ENCODE assay signal across 23 cellular contexts in the genomic region with DNA sequence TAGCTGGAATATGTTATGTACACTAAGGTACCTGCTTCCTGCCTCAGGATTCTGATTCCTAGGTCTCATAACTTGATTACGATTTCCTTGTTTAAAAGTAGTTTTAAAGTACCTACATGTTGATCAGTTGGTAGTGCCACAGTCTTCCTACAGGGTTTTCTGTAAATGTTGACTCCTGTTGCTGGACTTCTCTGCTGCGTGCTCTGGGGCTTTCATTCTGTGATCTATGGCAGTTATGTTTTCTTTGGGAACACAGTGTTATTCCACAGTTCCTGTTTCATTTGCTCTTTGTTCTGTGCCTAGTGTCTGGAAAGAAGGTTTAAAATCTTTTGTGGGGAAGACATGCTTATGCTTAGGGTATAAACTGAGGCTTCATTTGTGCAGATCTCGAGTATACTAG.
DNase-seq lines count a peak whose midpoint lies in the region; ATAC-seq and TF ChIP-seq lines count a peak whose summit lies in the region.
"Had no signal": no experiment of that assay in that cellular context is flagged by ENCODE, and none has a peak within 500 bp of the region (broad histone marks: within the 10 kb centered on the region; RNA-seq: fewer than 3 reads in every experiment).

No MANE protein-coding gene starts in this region.

- BruUV-seq in IMR-90 (replicated peaks; lab: Mats Ljungman, UMichigan), result no TSS peak

- H2BK15ac ChIP-seq in IMR-90 (ENCODE audit: low read depth, low read length), result no peak overlapping the region

- no peak for DNase-seq in IMR-90
- DNase-seq in dermis blood vessel endothelial cell, result peak; percentile 31
- peak; percentile 58 for DNase-seq in left kidney (ENCODE audit: low read depth, low spot score)
- peak; percentile 6 for DNase-seq in prostate gland (ENCODE audit: low spot score)
- DNase-seq in NCI-H446 treated with DMSO at 0.1 percent for 48 hours (lab: John Stamatoyannopoulos, UW), result no peak
- no peak for DNase-seq in esophagus muscularis mucosa (ENCODE audit: extremely low spot score)
- no peak for DNase-seq in A172 (ENCODE audit: low spot score)
- DNase-seq: Caco-2; CD4-positive, alpha-beta memory T cell; DMS 273 treated with DMSO at 0.1 percent for 48 hours; DMS79 treated with DMSO at 0.1 percent for 48 hours; KBM-7; MM.1S; NCI-H1048; NCI-H1436; NCI-H1930; NCI-H510A; NCI-H774; OCI-M1; Right ventricle myocardium superior had no signal

- POLR2A ChIA-PET in IMR-90 (lab: Charles Lee; ENCODE audit: unreplicated experiment), result no interaction called here

- H3K27me3 ChIP-seq in IMR-90 (ENCODE audit: control insufficient read depth, insufficient read depth, low read length), result no peaks in the 10 kb centered on the region
- H3K27me3 ChIP-seq in prostate gland (replicated peaks; ENCODE audit: insufficient read depth), result no peaks in the 10 kb centered on the region
- H3K27me3 ChIP-seq in esophagus muscularis mucosa, result no peaks in the 10 kb centered on the region
- H3K27me3 ChIP-seq: BLaER1 treated with 17β-estradiol and CSF1 and Interleukin-3, amounts not matched to agents 10 nM and 100 nM had no signal

- no peak overlapping the region for H3K27ac ChIP-seq in IMR-90 (ENCODE audit: insufficient read depth, low read length)
- H3K27ac ChIP-seq in prostate gland, result no peak overlapping the region
- no peak overlapping the region for H3K27ac ChIP-seq in esophagus muscularis mucosa (replicated peaks in 1 of 4)
- H3K27ac ChIP-seq: BLaER1 treated with 17β-estradiol and CSF1 and Interleukin-3, amounts not matched to agents 10 nM and 100 nM; HL-60 had no signal

- no peak for TF ChIP-seq CTCF in IMR-90 (conservative IDR thresholded peaks at IDR 0.05; ENCODE audit: low read depth, low read length)
- TF ChIP-seq CTCF in prostate gland (IDR thresholded peaks at IDR 0.05), result no peak
- no peak for TF ChIP-seq CTCF in esophagus muscularis mucosa (IDR thresholded peaks at IDR 0.05)

- no peak overlapping the region for H4K5ac ChIP-seq in IMR-90 (ENCODE audit: low read depth, low read length)

- H3K56ac ChIP-seq in IMR-90 (ENCODE audit: extremely low read depth, insufficient read depth, low read length), result no peak overlapping the region

- TF ChIP-seq POLR2A in IMR-90 (IDR thresholded peaks at IDR 0.05; ENCODE audit: low read depth, low read length), result no peak
- TF ChIP-seq POLR2A in prostate gland (IDR thresholded peaks at IDR 0.05), result no peak
- no peak for TF ChIP-seq POLR2A in esophagus muscularis mucosa (IDR thresholded peaks at IDR 0.05; ENCODE audit: low read depth)

- in situ Hi-C loops in IMR-90 (cut with MboI; ENCODE audit: low sequenced_read_pairs), result no loop called here

- H2AK9ac ChIP-seq in IMR-90 (replicated peaks; ENCODE audit: low read depth, low read length, poor library complexity), result no peak overlapping the region

- H2BK120ac ChIP-seq in IMR-90 (ENCODE audit: low read depth, low read length), result no peak overlapping the region

- TF ChIP-seq RAD21 in IMR-90 (IDR thresholded peaks at IDR 0.05; ENCODE audit: low read length), result no peak

- H3K23ac ChIP-seq in IMR-90 (ENCODE audit: low read depth, low read length), result no peak overlapping the region

- H3K4me2 ChIP-seq in IMR-90 (ENCODE audit: low read depth, low read length), result no peak overlapping the region
- H3K4me2 ChIP-seq: BLaER1 treated with 17β-estradiol and CSF1 and Interleukin-3, amounts not matched to agents 10 nM and 100 nM had no signal

- H4K20me1 ChIP-seq in IMR-90 (ENCODE audit: insufficient read depth, low read length), result no peaks in the 10 kb centered on the region
- H4K20me1 ChIP-seq: BLaER1 treated with 17β-estradiol and CSF1 and Interleukin-3, amounts not matched to agents 10 nM and 100 nM had no signal

- peaks cover 4% of the 10 kb centered on the region; the same call in 1 of the 2 replicates for H3K9me1 ChIP-seq in IMR-90 (ENCODE audit: insufficient read depth, low read length)

- H3K9me3 ChIP-seq in IMR-90 (ENCODE audit: control insufficient read depth, insufficient read depth, low read length) (no peaks in the 10 kb centered on the region), prostate gland (no peaks in the 10 kb centered on the region), esophagus muscularis mucosa (no peaks in the 10 kb centered on the region)
- H3K9me3 ChIP-seq: BLaER1 treated with 17β-estradiol and CSF1 and Interleukin-3, amounts not matched to agents 10 nM and 100 nM; Caco-2 had no signal

- no peak overlapping the region for H2BK20ac ChIP-seq in IMR-90 (ENCODE audit: low read depth, low read length)

- H3K18ac ChIP-seq in IMR-90 (ENCODE audit: low read depth, low read length), result no peak overlapping the region

- H3K14ac ChIP-seq in IMR-90 (replicated peaks; ENCODE audit: low read depth, low read length), result 0 out of 2 replicates have a peak overlapping the region, but pooled peaks have one; percentile 18

- intact Hi-C loops in IMR-90 (cut with micrococcal nuclease) (no loop called here), prostate gland (cut with DNase I) (no loop called here), esophagus muscularis mucosa (cut with DNase I) (no loop called here)

- H3K9ac ChIP-seq in IMR-90 (ENCODE audit: low read depth, low read length), result no peak overlapping the region
- H3K9ac ChIP-seq: BLaER1 treated with 17β-estradiol and CSF1 and Interleukin-3, amounts not matched to agents 10 nM and 100 nM had no signal

- no peak overlapping the region for H3K4ac ChIP-seq in IMR-90 (ENCODE audit: low read depth, low read length)

- H4K8ac ChIP-seq in IMR-90 (ENCODE audit: low read depth in 2 of 2, low read length in 2 of 2), result no peak overlapping the region

- no peak overlapping the region for H4K91ac ChIP-seq in IMR-90 (ENCODE audit: insufficient read depth, low read depth, low read length)

- WGBS in IMR-90 (ENCODE audit: extremely low coverage in 2 of 2, insufficient read length in 1 of 2), 2 experiments, result no CpG with 5 or more reads among the region's 3 CpGs
- WGBS in prostate gland, result 58% methylated on average over 3 of the region's 3 CpGs
- WGBS in esophagus muscularis mucosa, result 81% methylated on average over 3 of the region's 3 CpGs

- no peak for TF ChIP-seq EP300 in esophagus muscularis mucosa (IDR thresholded peaks at IDR 0.05)

- dilution Hi-C loops in IMR-90 (cut with HindIII; ENCODE audit: low sequenced_read_pairs, unreplicated experiment), result no loop called here

- no peak overlapping the region for H2AK5ac ChIP-seq in IMR-90 (ENCODE audit: low read depth, low read length)

- H3K4me3 ChIP-seq in IMR-90 (ENCODE audit: insufficient read depth, low read depth, low read length), result no peak overlapping the region
- H3K4me3 ChIP-seq in prostate gland, result no peak overlapping the region
- H3K4me3 ChIP-seq in esophagus muscularis mucosa, result no peak overlapping the region
- H3K4me3 ChIP-seq: BLaER1 treated with 17β-estradiol and CSF1 and Interleukin-3, amounts not matched to agents 10 nM and 100 nM had no signal

- H3K36me3 ChIP-seq in IMR-90 (ENCODE audit: control insufficient read depth, insufficient read depth, low read length) (no peaks in the 10 kb centered on the region), prostate gland (no peaks in the 10 kb centered on the region), esophagus muscularis mucosa (no peaks in the 10 kb centered on the region)
- H3K36me3 ChIP-seq: BLaER1 treated with 17β-estradiol and CSF1 and Interleukin-3, amounts not matched to agents 10 nM and 100 nM had no signal

- no peak overlapping the region for H2AFZ ChIP-seq in IMR-90 (replicated peaks; ENCODE audit: low read length, poor library complexity)

- ATAC-seq in IMR-90 (ENCODE audit: low read depth), result no peak
- ATAC-seq: HepG2 had no signal

- H3K4me1 ChIP-seq in IMR-90 (ENCODE audit: control insufficient read depth, insufficient read depth, low read length) (peaks cover 3% of the 10 kb centered on the region), prostate gland (replicated peaks) (no peaks in the 10 kb centered on the region), esophagus muscularis mucosa (no peaks in the 10 kb centered on the region)
- H3K4me1 ChIP-seq: BLaER1 treated with 17β-estradiol and CSF1 and Interleukin-3, amounts not matched to agents 10 nM and 100 nM had no signal

- no peak overlapping the region for H2BK5ac ChIP-seq in IMR-90 (ENCODE audit: low read depth, low read length, poor library complexity, severe bottlenecking)

- CTCF ChIA-PET in IMR-90 (lab: Yijun Ruan, JAX), result no interaction called here

- no peaks in the 10 kb centered on the region for H3K79me1 ChIP-seq in IMR-90 (ENCODE audit: low read depth in 1 of 2, low read length in 2 of 2)

TF ChIP-seq in IMR-90, 13 proteins besides CTCF, POLR2A, EP300 and RAD21:
- TF ChIP-seq BHLHE40 (IDR thresholded peaks at IDR 0.05; ENCODE audit: low read depth, low read length), result no peak
- no peak for TF ChIP-seq CHD1 (IDR thresholded peaks at IDR 0.05; ENCODE audit: low read depth, low read length)
- no peak for TF ChIP-seq USF2 (IDR thresholded peaks at IDR 0.05; ENCODE audit: low read depth, low read length)
- TF ChIP-seq MXI1 (IDR thresholded peaks at IDR 0.05; ENCODE audit: borderline replicate concordance, low read depth, low read length), result no peak

Comparison
In these comparisons a context has a peak if more than half of its experiments do, and no peak if none do; other contexts are left out.
1. DNase-seq: peak in dermis blood vessel endothelial cell (single experiment), left kidney (single experiment) and prostate gland (single experiment); none in IMR-90 (single experiment), NCI-H446 treated with DMSO at 0.1 percent for 48 hours (single experiment), esophagus muscularis mucosa (single experiment) and A172 (single experiment).